1 cellular context compared by ENCODE assay signal in the genomic region with DNA sequence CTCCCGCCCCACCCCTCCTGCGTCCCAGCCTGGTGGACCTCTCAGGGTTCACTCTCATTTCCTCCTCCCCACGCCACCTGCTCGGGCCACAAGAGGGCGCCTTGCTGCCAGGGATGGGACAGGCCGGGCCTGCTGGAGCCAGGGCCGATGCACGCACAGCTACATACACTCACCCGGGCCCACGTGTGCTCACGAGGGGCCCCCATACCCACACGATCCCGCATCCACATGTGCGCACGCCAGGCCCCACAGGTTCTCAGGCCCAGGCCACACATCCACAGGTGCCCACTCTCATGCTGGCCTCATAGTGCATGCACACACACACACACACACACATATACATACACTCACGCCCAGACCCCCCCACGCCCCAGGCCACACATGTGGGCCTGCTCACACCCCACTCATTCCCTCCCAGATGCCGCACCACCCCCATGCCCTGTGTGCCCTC.
A peak's percentile ranks its signal among the peaks of the same experiment; 100 is the strongest.
TF ChIP-seq lines count a peak whose summit lies in the region.

No MANE protein-coding gene starts in this region.

TF ChIP-seq in K562, 482 proteins besides CTCF, POLR2A, EP300 and RAD21 (continued from another document):
- TF ChIP-seq CTBP1 (IDR thresholded peaks at IDR 0.05; ENCODE audit: borderline replicate concordance): peak; percentile 50; the same call in 1 of the 2 replicates
- TF ChIP-seq BDP1 (IDR thresholded peaks at IDR 0.05; ENCODE audit: insufficient read depth, insufficient read length): no peak
- 0 out of 2 replicates have a peak, but pooled peaks have one; percentile 17 for TF ChIP-seq CREM (IDR thresholded peaks at IDR 0.05; ENCODE audit: low read depth)
- TF ChIP-seq, protein P1, sequence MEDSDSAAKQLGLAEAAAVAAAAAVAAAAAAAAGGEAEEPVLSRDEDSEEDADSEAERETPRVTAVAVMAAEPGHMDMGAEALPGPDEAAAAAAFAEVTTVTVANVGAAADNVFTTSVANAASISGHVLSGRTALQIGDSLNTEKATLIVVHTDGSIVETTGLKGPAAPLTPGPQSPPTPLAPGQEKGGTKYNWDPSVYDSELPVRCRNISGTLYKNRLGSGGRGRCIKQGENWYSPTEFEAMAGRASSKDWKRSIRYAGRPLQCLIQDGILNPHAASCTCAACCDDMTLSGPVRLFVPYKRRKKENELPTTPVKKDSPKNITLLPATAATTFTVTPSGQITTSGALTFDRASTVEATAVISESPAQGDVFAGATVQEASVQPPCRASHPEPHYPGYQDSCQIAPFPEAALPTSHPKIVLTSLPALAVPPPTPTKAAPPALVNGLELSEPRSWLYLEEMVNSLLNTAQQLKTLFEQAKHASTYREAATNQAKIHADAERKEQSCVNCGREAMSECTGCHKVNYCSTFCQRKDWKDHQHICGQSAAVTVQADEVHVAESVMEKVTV (CRISPR knock-in tag; IDR thresholded peaks at IDR 0.05): peak; percentile 40; the same call in 1 of the 2 replicates
- TF ChIP-seq BRD9 (IDR thresholded peaks at IDR 0.05; ENCODE audit: low read depth, partially characterized antibody): no peak
- TF ChIP-seq LCOR (CRISPR knock-in tag; IDR thresholded peaks at IDR 0.05): peak; percentile 45; the same call in 1 of the 2 replicates
- no peak for TF ChIP-seq ZNF143 (CRISPR knock-in tag; IDR thresholded peaks at IDR 0.05)
- peak; percentile 37; the same call in 1 of the 2 replicates for TF ChIP-seq BHLHE40 (IDR thresholded peaks at IDR 0.05; ENCODE audit: low read length)
- TF ChIP-seq FOXK2 (conservative IDR thresholded peaks at IDR 0.05 in 1 of 2, IDR thresholded peaks at IDR 0.05 in 1 of 2; ENCODE audit: low read depth in 2 of 2): no peak
- TF ChIP-seq, protein P2, sequence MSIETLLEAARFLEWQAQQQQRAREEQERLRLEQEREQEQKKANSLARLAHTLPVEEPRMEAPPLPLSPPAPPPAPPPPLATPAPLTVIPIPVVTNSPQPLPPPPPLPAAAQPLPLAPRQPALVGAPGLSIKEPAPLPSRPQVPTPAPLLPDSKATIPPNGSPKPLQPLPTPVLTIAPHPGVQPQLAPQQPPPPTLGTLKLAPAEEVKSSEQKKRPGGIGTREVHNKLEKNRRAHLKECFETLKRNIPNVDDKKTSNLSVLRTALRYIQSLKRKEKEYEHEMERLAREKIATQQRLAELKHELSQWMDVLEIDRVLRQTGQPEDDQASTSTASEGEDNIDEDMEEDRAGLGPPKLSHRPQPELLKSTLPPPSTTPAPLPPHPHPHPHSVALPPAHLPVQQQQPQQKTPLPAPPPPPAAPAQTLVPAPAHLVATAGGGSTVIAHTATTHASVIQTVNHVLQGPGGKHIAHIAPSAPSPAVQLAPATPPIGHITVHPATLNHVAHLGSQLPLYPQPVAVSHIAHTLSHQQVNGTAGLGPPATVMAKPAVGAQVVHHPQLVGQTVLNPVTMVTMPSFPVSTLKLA (conservative IDR thresholded peaks at IDR 0.05): peak in 1 of 2 experiments; percentile 39; a peak in 2 of 4 replicates
- 0 out of 4 replicates have a peak, but pooled peaks of 1 of the 2 experiments have one; percentile 26 for TF ChIP-seq HDAC1 (IDR thresholded peaks at IDR 0.05)
- TF ChIP-seq ZBTB7A (IDR thresholded peaks at IDR 0.05; ENCODE audit: borderline replicate concordance, control insufficient read depth, low read depth, low read length): peak; percentile 35; the same call in 1 of the 2 replicates
- TF ChIP-seq, protein P3, sequence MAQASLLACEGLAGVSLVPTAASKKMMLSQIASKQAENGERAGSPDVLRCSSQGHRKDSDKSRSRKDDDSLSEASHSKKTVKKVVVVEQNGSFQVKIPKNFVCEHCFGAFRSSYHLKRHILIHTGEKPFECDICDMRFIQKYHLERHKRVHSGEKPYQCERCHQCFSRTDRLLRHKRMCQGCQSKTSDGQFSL (CRISPR knock-in tag; IDR thresholded peaks at IDR 0.05): no peak
- TF ChIP-seq, protein P3 (tag; IDR thresholded peaks at IDR 0.05): no peak
- TF ChIP-seq RFX1 (IDR thresholded peaks at IDR 0.05): no peak
- no peak for TF ChIP-seq KLF16 (IDR thresholded peaks at IDR 0.05)
- no peak for TF ChIP-seq ATF1 (CRISPR knock-in tag; IDR thresholded peaks at IDR 0.05)
- TF ChIP-seq ATF1 (tag; IDR thresholded peaks at IDR 0.05): no peak
- TF ChIP-seq, protein P4, sequence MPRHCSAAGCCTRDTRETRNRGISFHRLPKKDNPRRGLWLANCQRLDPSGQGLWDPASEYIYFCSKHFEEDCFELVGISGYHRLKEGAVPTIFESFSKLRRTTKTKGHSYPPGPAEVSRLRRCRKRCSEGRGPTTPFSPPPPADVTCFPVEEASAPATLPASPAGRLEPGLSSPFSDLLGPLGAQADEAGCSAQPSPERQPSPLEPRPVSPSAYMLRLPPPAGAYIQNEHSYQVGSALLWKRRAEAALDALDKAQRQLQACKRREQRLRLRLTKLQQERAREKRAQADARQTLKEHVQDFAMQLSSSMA (CRISPR knock-in tag; IDR thresholded peaks at IDR 0.05): no peak
- TF ChIP-seq RBM39 (optimal IDR thresholded peaks at IDR 0.05; ENCODE audit: low read depth, low read length): no peak
- TF ChIP-seq, protein P5, sequence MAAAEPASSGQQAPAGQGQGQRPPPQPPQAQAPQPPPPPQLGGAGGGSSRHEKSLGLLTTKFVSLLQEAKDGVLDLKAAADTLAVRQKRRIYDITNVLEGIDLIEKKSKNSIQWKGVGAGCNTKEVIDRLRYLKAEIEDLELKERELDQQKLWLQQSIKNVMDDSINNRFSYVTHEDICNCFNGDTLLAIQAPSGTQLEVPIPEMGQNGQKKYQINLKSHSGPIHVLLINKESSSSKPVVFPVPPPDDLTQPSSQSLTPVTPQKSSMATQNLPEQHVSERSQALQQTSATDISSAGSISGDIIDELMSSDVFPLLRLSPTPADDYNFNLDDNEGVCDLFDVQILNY (CRISPR knock-in tag; IDR thresholded peaks at IDR 0.05): no peak
- TF ChIP-seq NEUROD1 (IDR thresholded peaks at IDR 0.05; ENCODE audit: borderline replicate concordance, low read depth, low read length, partially characterized antibody): no peak
- TF ChIP-seq MAZ (CRISPR knock-in tag; conservative IDR thresholded peaks at IDR 0.05 in 1 of 2, IDR thresholded peaks at IDR 0.05 in 1 of 2): peak in 1 of 2 experiments; percentile 61; a peak in 2 of 4 replicates
- no peak for TF ChIP-seq ATF7 (IDR thresholded peaks at IDR 0.05)
- TF ChIP-seq CREBBP (IDR thresholded peaks at IDR 0.05; ENCODE audit: low read depth, low read length): no peak
- TF ChIP-seq ZNF316 (IDR thresholded peaks at IDR 0.05): no peak
- TF ChIP-seq MYBL2 (IDR thresholded peaks at IDR 0.05; ENCODE audit: low read depth): no peak
- TF ChIP-seq MYBL2 (CRISPR knock-in tag; IDR thresholded peaks at IDR 0.05; ENCODE audit: borderline replicate concordance): no peak
- peak; percentile 39; the same call in 1 of the 2 replicates for TF ChIP-seq ZFX (CRISPR knock-in tag; IDR thresholded peaks at IDR 0.05)
- no peak for TF ChIP-seq NCOA2 (IDR thresholded peaks at IDR 0.05; ENCODE audit: partially characterized antibody in 2 of 2)
- TF ChIP-seq CXXC5 (CRISPR knock-in tag; IDR thresholded peaks at IDR 0.05): 0 out of 2 replicates have a peak, but pooled peaks have one; percentile 9
- TF ChIP-seq MEF2A (IDR thresholded peaks at IDR 0.05; ENCODE audit: control insufficient read depth, low read depth, low read length): no peak
- no peak for TF ChIP-seq ZNF274 (IDR thresholded peaks at IDR 0.05; ENCODE audit: borderline replicate concordance, low read depth, low read length)
- no peak for TF ChIP-seq KAT7 (CRISPR knock-in tag; IDR thresholded peaks at IDR 0.05; ENCODE audit: borderline replicate concordance)
- no peak for TF ChIP-seq OTX1 (CRISPR knock-in tag; IDR thresholded peaks at IDR 0.05)
- TF ChIP-seq POLR2G (IDR thresholded peaks at IDR 0.05; ENCODE audit: low read depth, low read length): no peak
- no peak for TF ChIP-seq PHF8 (IDR thresholded peaks at IDR 0.05; ENCODE audit: borderline replicate concordance, low read length)
- TF ChIP-seq SAFB (IDR thresholded peaks at IDR 0.05; ENCODE audit: borderline replicate concordance, low read depth, low read length): 0 out of 2 replicates have a peak, but pooled peaks have one; percentile 53
- TF ChIP-seq ZNF507 (tag; conservative IDR thresholded peaks at IDR 0.05): no peak
- TF ChIP-seq GATAD2B (IDR thresholded peaks at IDR 0.05; ENCODE audit: borderline replicate concordance): no peak
- TF ChIP-seq KDM1A (IDR thresholded peaks at IDR 0.05): no peak
- no peak for TF ChIP-seq TRIM24 (IDR thresholded peaks at IDR 0.05)
- no peak for TF ChIP-seq SREBF2 (CRISPR knock-in tag; IDR thresholded peaks at IDR 0.05)
- no peak for TF ChIP-seq BCOR (IDR thresholded peaks at IDR 0.05)
- TF ChIP-seq PTTG1 (tag; IDR thresholded peaks at IDR 0.05; ENCODE audit: low read depth): no peak
- TF ChIP-seq ZNF212 (CRISPR knock-in tag; IDR thresholded peaks at IDR 0.05): no peak
- no peak for TF ChIP-seq CBX3 (IDR thresholded peaks at IDR 0.05; ENCODE audit: borderline replicate concordance in 1 of 2, low read length in 2 of 2)
- TF ChIP-seq, protein P6, sequence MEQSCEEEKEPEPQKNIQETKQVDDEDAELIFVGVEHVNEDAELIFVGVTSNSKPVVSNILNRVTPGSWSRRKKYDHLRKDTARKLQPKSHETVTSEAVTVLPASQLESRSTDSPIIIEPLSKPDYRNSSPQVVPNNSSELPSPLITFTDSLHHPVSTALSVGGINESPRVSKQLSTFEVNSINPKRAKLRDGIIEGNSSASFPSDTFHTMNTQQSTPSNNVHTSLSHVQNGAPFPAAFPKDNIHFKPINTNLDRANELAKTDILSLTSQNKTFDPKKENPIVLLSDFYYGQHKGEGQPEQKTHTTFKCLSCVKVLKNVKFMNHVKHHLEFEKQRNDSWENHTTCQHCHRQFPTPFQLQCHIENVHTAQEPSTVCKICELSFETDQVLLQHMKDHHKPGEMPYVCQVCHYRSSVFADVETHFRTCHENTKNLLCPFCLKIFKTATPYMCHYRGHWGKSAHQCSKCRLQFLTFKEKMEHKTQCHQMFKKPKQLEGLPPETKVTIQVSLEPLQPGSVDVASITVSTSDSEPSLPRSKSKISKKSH (CRISPR knock-in tag; IDR thresholded peaks at IDR 0.05): no peak
- TF ChIP-seq, protein P7, sequence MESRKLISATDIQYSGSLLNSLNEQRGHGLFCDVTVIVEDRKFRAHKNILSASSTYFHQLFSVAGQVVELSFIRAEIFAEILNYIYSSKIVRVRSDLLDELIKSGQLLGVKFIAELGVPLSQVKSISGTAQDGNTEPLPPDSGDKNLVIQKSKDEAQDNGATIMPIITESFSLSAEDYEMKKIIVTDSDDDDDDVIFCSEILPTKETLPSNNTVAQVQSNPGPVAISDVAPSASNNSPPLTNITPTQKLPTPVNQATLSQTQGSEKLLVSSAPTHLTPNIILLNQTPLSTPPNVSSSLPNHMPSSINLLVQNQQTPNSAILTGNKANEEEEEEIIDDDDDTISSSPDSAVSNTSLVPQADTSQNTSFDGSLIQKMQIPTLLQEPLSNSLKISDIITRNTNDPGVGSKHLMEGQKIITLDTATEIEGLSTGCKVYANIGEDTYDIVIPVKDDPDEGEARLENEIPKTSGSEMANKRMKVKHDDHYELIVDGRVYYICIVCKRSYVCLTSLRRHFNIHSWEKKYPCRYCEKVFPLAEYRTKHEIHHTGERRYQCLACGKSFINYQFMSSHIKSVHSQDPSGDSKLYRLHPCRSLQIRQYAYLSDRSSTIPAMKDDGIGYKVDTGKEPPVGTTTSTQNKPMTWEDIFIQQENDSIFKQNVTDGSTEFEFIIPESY (CRISPR knock-in tag; IDR thresholded peaks at IDR 0.05): no peak
- TF ChIP-seq, protein P8, sequence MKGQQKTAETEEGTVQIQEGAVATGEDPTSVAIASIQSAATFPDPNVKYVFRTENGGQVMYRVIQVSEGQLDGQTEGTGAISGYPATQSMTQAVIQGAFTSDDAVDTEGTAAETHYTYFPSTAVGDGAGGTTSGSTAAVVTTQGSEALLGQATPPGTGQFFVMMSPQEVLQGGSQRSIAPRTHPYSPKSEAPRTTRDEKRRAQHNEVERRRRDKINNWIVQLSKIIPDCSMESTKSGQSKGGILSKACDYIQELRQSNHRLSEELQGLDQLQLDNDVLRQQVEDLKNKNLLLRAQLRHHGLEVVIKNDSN (CRISPR knock-in tag; IDR thresholded peaks at IDR 0.05): peak; percentile 41; the same call in 1 of the 2 replicates
TF ChIP-seq in K562: peak in this region for 26.
